ENCODE assay signal across 1 cellular context in the genomic region with DNA sequence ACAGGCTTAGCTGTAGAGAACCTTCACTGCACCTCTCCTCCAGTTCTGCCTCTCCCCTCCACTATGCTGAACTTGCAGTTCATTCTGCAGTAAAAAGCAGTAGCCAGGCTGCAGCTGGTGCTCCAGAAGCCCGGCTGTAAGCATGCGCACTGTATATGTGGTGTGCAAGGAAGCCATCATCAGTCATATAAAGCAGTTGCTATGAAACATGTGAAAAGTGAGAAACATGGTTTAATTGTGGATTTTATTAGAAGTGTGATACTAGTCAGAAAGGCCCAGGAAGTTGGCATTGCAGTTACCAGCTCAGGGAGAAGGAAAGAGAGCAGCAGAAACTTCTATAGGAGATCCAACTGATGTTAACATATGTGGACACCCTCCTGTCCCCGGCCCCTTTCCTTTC.
TF ChIP-seq lines count a peak whose summit lies in the region.

No MANE protein-coding gene starts in this region.

TF ChIP-seq in GM23338, 12 proteins besides CTCF, POLR2A, EP300 and RAD21 (continued from another document):
- TF ChIP-seq, protein P1, sequence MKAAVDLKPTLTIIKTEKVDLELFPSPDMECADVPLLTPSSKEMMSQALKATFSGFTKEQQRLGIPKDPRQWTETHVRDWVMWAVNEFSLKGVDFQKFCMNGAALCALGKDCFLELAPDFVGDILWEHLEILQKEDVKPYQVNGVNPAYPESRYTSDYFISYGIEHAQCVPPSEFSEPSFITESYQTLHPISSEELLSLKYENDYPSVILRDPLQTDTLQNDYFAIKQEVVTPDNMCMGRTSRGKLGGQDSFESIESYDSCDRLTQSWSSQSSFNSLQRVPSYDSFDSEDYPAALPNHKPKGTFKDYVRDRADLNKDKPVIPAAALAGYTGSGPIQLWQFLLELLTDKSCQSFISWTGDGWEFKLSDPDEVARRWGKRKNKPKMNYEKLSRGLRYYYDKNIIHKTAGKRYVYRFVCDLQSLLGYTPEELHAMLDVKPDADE (IDR thresholded peaks at IDR 0.05): no peak
